Comparison of ENCODE assay signal across 18 cellular contexts in genomic region chr7:1948377-1948796, GRCh38.
DNase-seq lines count a peak whose midpoint lies in the region; ATAC-seq and TF ChIP-seq lines count a peak whose summit lies in the region.
"Had no signal": no experiment of that assay in that cellular context is flagged by ENCODE, and none has a peak within 500 bp of the region (broad histone marks: within the 10 kb centered on the region; RNA-seq: fewer than 3 reads in every experiment).

No MANE protein-coding gene starts in this region.

- H3K4me3 ChIP-seq in right atrium auricular region (no peak overlapping the region), spleen (no peak overlapping the region), H7 (ENCODE audit: insufficient read depth, low read depth, low read length) (no peak overlapping the region)
- H3K4me3 ChIP-seq: BLaER1 treated with 17β-estradiol and CSF1 and Interleukin-3, amounts not matched to agents 10 nM and 100 nM; GM12878 had no signal

- H3K27me3 ChIP-seq in right atrium auricular region: no peaks in the 10 kb centered on the region
- H3K27me3 ChIP-seq in spleen (replicated peaks in 1 of 7): no peaks in the 10 kb centered on the region
- no peaks in the 10 kb centered on the region for H3K27me3 ChIP-seq in H7 (ENCODE audit: control insufficient read depth, insufficient read depth, low read length)

- H3K9me3 ChIP-seq in right atrium auricular region: no peaks in the 10 kb centered on the region
- no peaks in the 10 kb centered on the region for H3K9me3 ChIP-seq in spleen
- H3K9me3 ChIP-seq: BLaER1 treated with 17β-estradiol and CSF1 and Interleukin-3, amounts not matched to agents 10 nM and 100 nM had no signal

- 77 to 94% (median 78%) methylated on average over 6 to 17 of the region's 17 CpGs for WGBS in spleen, 5 donors

- no peaks in the 10 kb centered on the region for H3K36me3 ChIP-seq in right atrium auricular region
- H3K36me3 ChIP-seq in spleen: peaks cover 0 to 34% (median 0%) of the 10 kb centered on the region in 6 donors
- H3K36me3 ChIP-seq in H7 (replicated peaks; ENCODE audit: control insufficient read depth, insufficient read depth, low read length): no peaks in the 10 kb centered on the region

- no peak for ATAC-seq in Right ventricle myocardium inferior
- peak; percentile 61 for ATAC-seq in esophagus mucosa
- peak; percentile 64 for ATAC-seq in left colon
- ATAC-seq in GM21737 (IDR thresholded peaks at IDR 0.05; ENCODE audit: unreplicated experiment): no peak
- ATAC-seq: GM12878 had no signal

- H3K4me1 ChIP-seq in right atrium auricular region: peaks cover 0 to 10% of the 10 kb centered on the region in 2 donors
- H3K4me1 ChIP-seq in spleen: peaks cover 0 to 84% (median 50%) of the 10 kb centered on the region in 6 donors

- intact Hi-C loops in Right ventricle myocardium inferior (cut with DNase I) (no loop called here), left colon (cut with DNase I, micrococcal nuclease) (no loop called here), spleen (cut with DNase I; ENCODE audit: low total_unique reads) (no loop called here)

- DNase-seq in Right ventricle myocardium inferior (ENCODE audit: missing footprints) (peak; percentile 60), right atrium auricular region (ENCODE audit: low spot score) (no peak), left colon (peak in 1 of 2 donors; percentile 35), spleen (peak; percentile 67), GDM1 (lab: John Stamatoyannopoulos, UW) (no peak), H7 (no peak)
- DNase-seq: 8988T, DND-41, GOT3, NCI-H146, NCI-H2081 treated with DMSO at 0.1 percent for 48 hours, NCI-H510A treated with DMSO at 0.1 percent for 48 hours, SHP77 had no signal

- TF ChIP-seq POLR2A in spleen (IDR thresholded peaks at IDR 0.05): no peak

- H3K27ac ChIP-seq in right atrium auricular region (no peak overlapping the region), spleen (peak overlapping the region in 5 of 8 donors; percentile 20 to 66 (median 57))
- H3K27ac ChIP-seq: BLaER1 treated with 17β-estradiol and CSF1 and Interleukin-3, amounts not matched to agents 10 nM and 100 nM; KMS-11 had no signal

- no peak for TF ChIP-seq CTCF in right atrium auricular region (IDR thresholded peaks at IDR 0.05)
- TF ChIP-seq CTCF in spleen (IDR thresholded peaks at IDR 0.05 in 8 of 11, conservative IDR thresholded peaks at IDR 0.05 in 3 of 11): no peak

Comparison
In these comparisons a context has a peak if more than half of its experiments do, and no peak if none do; other contexts are left out.
1. DNase-seq: peak in Right ventricle myocardium inferior (single experiment) and spleen (single experiment); none in right atrium auricular region (single experiment), GDM1 (single experiment) and H7 (single experiment).
2. ATAC-seq: peak in esophagus mucosa (single experiment) and left colon (single experiment); none in Right ventricle myocardium inferior (single experiment) and GM21737 (single experiment).
3. H3K27ac ChIP-seq: peak in spleen (5 of 8); none in right atrium auricular region (0 of 2).